In genomic region chr16:67326472-67327309, GRCh38 we compare ENCODE assay signal across 7 cellular contexts. TPM values are rescaled to one million over a fixed set of nuclear protein-coding genes. Genes with fewer than 3 reads are reported as not detected.
A peak's percentile ranks its signal among the peaks of the same experiment; 100 is the strongest.
DNase-seq lines count a peak whose midpoint lies in the region; ATAC-seq and TF ChIP-seq lines count a peak whose summit lies in the region.

KCTD19 (minus strand) TSS chr16:67326741; CDS start chr16:67326707, 34 bp downstream.
LRRC36 (plus strand) TSS chr16:67326815; CDS start chr16:67326863, 48 bp downstream.

- H3K27me3 ChIP-seq in foreskin keratinocyte: peaks cover 50% of the 10 kb centered on the region
- peaks cover 4% of the 10 kb centered on the region for H3K27me3 ChIP-seq in neuron (ENCODE audit: insufficient read depth, low read length)
- peaks cover 0 to 24% (median 2%) of the 10 kb centered on the region in 3 donors for H3K27me3 ChIP-seq in stomach

- H3K36me3 ChIP-seq in neuron (ENCODE audit: insufficient read depth, low read length) (no peaks in the 10 kb centered on the region), stomach (no peaks in the 10 kb centered on the region)

- TF ChIP-seq EP300 in stomach (IDR thresholded peaks at IDR 0.05): no peak

- H3K4me3 ChIP-seq in neuron (ENCODE audit: low read length) (peak within 1 kb of the TSS; percentile 37), stomach (peak within 1 kb of the TSS; percentile 45 to 59 (median 54))

- TF ChIP-seq POLR2A in GM19193 (IDR thresholded peaks at IDR 0.05; ENCODE audit: extremely low read depth, insufficient read depth, insufficient read length): peak; percentile 60
- no peak for TF ChIP-seq POLR2A in stomach (IDR thresholded peaks at IDR 0.05)

- H3K9me3 ChIP-seq in neuron (ENCODE audit: low read length) (no peaks in the 10 kb centered on the region), stomach (no peaks in the 10 kb centered on the region)

- peak within 1 kb of the TSS; percentile 93 for H2AFZ ChIP-seq in neuron (ENCODE audit: low read depth, low read length)

- TF ChIP-seq CTCF in foreskin keratinocyte (conservative IDR thresholded peaks at IDR 0.05) (peak; percentile 53), stomach (IDR thresholded peaks at IDR 0.05) (peak in 3 of 7 experiments; percentile 31 to 65 (median 42))

- intact Hi-C loops in stomach (cut with DNase I; ENCODE audit: low total_unique reads): no loop called here

- H3K4me1 ChIP-seq in foreskin keratinocyte (no peaks in the 10 kb centered on the region), neuron (ENCODE audit: insufficient read depth, low read length) (no peaks in the 10 kb centered on the region), stomach (peaks cover 9 to 17% (median 16%) of the 10 kb centered on the region in 4 donors)

- H3K27ac ChIP-seq in foreskin keratinocyte (no peak within 1 kb of the TSS), stomach (peak within 1 kb of the TSS in 3 of 5 donors; percentile 7 to 62 (median 57))

- WGBS in stomach, 5 donors: 6 to 15% (median 8%) methylated on average over 39 to 61 of the region's 61 CpGs

- peak; percentile 46 for ATAC-seq in foreskin keratinocyte
- ATAC-seq in GM19455 (IDR thresholded peaks at IDR 0.05; ENCODE audit: unreplicated experiment): no peak

- peak; percentile 85 for DNase-seq in NCI-H748 (lab: John Stamatoyannopoulos, UW; ENCODE audit: unreplicated experiment)
- peak; percentile 25 for DNase-seq in activated T-helper 1 cell treated with Interleukin-2 at 50 U/mL for 16 hours (ENCODE audit: low read depth)
- no peak for DNase-seq in foreskin keratinocyte
- peak; percentile 78 for DNase-seq in stomach

RNA-seq across cellular contexts. Expression of gene KCTD19, which starts in this region (rescaled TPM):
- total RNA-seq in foreskin keratinocyte (not detected in 2 replicates), stomach (1 to 10 TPM in 2 of 5 donors, not detected in 3; 2.2 to 3.3 TPM)
- polyA plus RNA-seq in foreskin keratinocyte (not detected in 2 replicates), stomach (under 1 TPM in 1 of 3 donors, not detected in 2; 0.03 TPM)

RNA-seq across cellular contexts. Expression of gene LRRC36, which starts in this region (rescaled TPM):
- not detected in 2 replicates for total RNA-seq in foreskin keratinocyte
- not detected in 2 replicates for polyA plus RNA-seq in foreskin keratinocyte
- total RNA-seq in stomach: 10 to 100 TPM in 1 of 5 donors, under 1 TPM in 1, not detected in 3; 0.73 to 33.0 TPM
- 1 to 10 TPM in 1 of 3 donors, under 1 TPM in 1, not detected in 1; 0.37 to 1.2 TPM for polyA plus RNA-seq in stomach

Comparison
In these comparisons a context has a peak if more than half of its experiments do, and no peak if none do; other contexts are left out.
1. Peak in ATAC-seq in foreskin keratinocyte; RNA of the genes that start here not detected or under 1 TPM.
2. DNase-seq: peak in NCI-H748 (single experiment), activated T-helper 1 cell treated with Interleukin-2 at 50 U/mL for 16 hours (single experiment) and stomach (single experiment); none in foreskin keratinocyte (0 of 2).